Comparison of ENCODE assay signal across 19 cellular contexts in the genomic region with DNA sequence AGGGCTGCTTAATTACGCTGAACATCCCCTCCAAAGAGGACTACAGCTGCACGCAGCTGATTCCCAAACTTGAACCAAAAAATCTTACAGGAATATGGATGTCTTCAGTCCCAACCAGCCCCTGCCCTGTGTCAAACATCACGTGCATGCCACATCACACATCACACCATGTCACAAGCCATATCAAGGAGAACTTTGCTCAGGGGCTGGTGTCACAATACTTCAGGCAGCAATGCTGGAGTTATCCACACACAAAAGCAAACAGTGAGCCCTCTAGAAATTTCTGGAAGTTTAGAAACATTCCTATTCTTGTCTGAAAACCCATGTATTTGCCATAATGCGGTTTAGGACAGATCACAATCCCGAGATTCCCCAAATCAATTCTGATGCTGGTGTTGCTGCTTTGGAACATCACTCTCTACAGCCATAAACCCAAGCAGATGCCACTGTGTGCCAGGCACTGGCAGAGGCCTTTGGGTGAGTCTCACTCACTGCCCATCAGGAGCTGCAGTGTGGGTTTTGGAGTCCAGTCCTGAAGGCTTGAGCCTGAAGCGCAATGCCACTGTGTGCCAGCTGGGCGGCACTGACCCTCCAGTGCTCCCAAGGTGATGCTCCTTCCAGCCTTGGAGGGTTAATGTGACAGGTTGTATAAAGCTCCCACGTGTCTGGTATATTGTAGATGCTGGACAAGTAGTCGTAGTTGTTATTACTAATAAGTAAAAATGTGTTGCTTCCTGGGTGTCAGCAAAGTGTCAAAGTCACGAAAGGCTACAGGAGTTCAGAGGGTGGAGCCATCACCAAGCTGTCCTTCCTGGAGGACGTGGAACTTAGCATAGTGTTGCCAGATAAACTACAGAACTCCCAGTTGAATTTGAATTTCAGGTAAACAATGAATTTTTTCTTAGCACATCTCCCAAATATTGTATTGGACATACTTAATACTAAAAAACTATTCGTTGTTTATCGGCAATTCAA. TPM values are rescaled to one million over a fixed set of nuclear protein-coding genes. Genes with fewer than 3 reads are reported as not detected.
DNase-seq lines count a peak whose midpoint lies in the region; ATAC-seq and TF ChIP-seq lines count a peak whose summit lies in the region.
"Had no signal": no experiment of that assay in that cellular context is flagged by ENCODE, and none has a peak within 500 bp of the region (broad histone marks: within the 10 kb centered on the region; RNA-seq: fewer than 3 reads in every experiment).

No MANE protein-coding gene starts in this region.

- no peaks in the 10 kb centered on the region for H3K36me3 ChIP-seq in BLaER1 treated with 17β-estradiol and CSF1 and Interleukin-3, amounts not matched to agents 10 nM and 100 nM
- H3K36me3 ChIP-seq in Loucy (ENCODE audit: insufficient read depth, low read length), result no peaks in the 10 kb centered on the region
- H3K36me3 ChIP-seq in mucosa of descending colon (ENCODE audit: low read depth), result no peaks in the 10 kb centered on the region

- H2AFZ ChIP-seq in Loucy (ENCODE audit: low read length), result peak overlapping the region; percentile 43; the same call in 1 of the 2 replicates

- no peaks in the 10 kb centered on the region; a peak in 1 of 22 replicates for H3K27me3 ChIP-seq in BLaER1 treated with 17β-estradiol and CSF1 and Interleukin-3, amounts not matched to agents 10 nM and 100 nM
- no peaks in the 10 kb centered on the region for H3K27me3 ChIP-seq in Loucy (ENCODE audit: insufficient read depth, low read length, poor library complexity, severe bottlenecking)

- H3K9me3 Mint-ChIP-seq in activated naive CD4-positive, alpha-beta T cell treated with anti-CD3 and anti-CD28 coated beads, Interleukin-2, amount 50 U/mL, for 72 hours, result no peaks in the 10 kb centered on the region
- H3K9me3 Mint-ChIP-seq: H9 had no signal

- no peaks in the 10 kb centered on the region for H3K79me2 ChIP-seq in Loucy (ENCODE audit: insufficient read depth, low read length)

- H3K9me3 ChIP-seq in BLaER1 treated with 17β-estradiol and CSF1 and Interleukin-3, amounts not matched to agents 10 nM and 100 nM (replicated peaks in 1 of 11), result no peaks in the 10 kb centered on the region
- H3K9me3 ChIP-seq in Loucy (ENCODE audit: insufficient read depth, low read depth, low read length), result no peaks in the 10 kb centered on the region
- H3K9me3 ChIP-seq in mucosa of descending colon, result no peaks in the 10 kb centered on the region

- TF ChIP-seq CTCF in Loucy (conservative IDR thresholded peaks at IDR 0.05; ENCODE audit: low read length) (no peak), mucosa of descending colon (IDR thresholded peaks at IDR 0.05) (no peak)

- no peaks in the 10 kb centered on the region for H4K20me1 ChIP-seq in BLaER1 treated with 17β-estradiol and CSF1 and Interleukin-3, amounts not matched to agents 10 nM and 100 nM
- H4K20me1 ChIP-seq in Loucy (ENCODE audit: insufficient read depth, low read length, poor library complexity, severe bottlenecking), result no peaks in the 10 kb centered on the region

- peaks cover 31 to 59% (median 50%) of the 10 kb centered on the region in 10 experiments for H3K4me1 ChIP-seq in BLaER1 treated with 17β-estradiol and CSF1 and Interleukin-3, amounts not matched to agents 10 nM and 100 nM
- H3K4me1 ChIP-seq in Loucy (ENCODE audit: insufficient read depth, low read length, poor library complexity, severe bottlenecking) (peaks cover 6% of the 10 kb centered on the region), mucosa of descending colon (ENCODE audit: low read depth) (peaks cover 3% of the 10 kb centered on the region)

- in situ Hi-C loops in G401 (cut with HindIII; ENCODE audit: low sequenced_read_pairs), result no loop called here

- H3K27ac Mint-ChIP-seq in activated naive CD4-positive, alpha-beta T cell treated with anti-CD3 and anti-CD28 coated beads, Interleukin-2, amount 50 U/mL, for 72 hours, result no peak overlapping the region
- H3K27ac Mint-ChIP-seq: H9 had no signal

- ATAC-seq in esophagus mucosa, result peak; percentile 18
- peak; percentile 55 for ATAC-seq in mucosa of descending colon
- no peak for ATAC-seq in activated naive CD4-positive, alpha-beta T cell treated with anti-CD3 and anti-CD28 coated beads, Interleukin-2, amount 50 U/mL, for 72 hours

- DNase-seq in mucosa of descending colon (no peak), amniotic stem cell (lab: John Stamatoyannopoulos, UW) (no peak), G401 (ENCODE audit: low spot score) (no peak), head of caudate nucleus (no peak)
- no peak for DNase-seq in activated naive CD4-positive, alpha-beta T cell treated with anti-CD3 and anti-CD28 coated beads, Interleukin-2, amount 50 U/mL, for 72 hours (ENCODE audit: low spot score in 2 of 2)
- DNase-seq: DMS79, H9, KG1, NCI-H1092 treated with DMSO at 0.1 percent for 48 hours, NCI-H1436 treated with DMSO at 0.1 percent for 48 hours, NCI-H2029, NCI-H345, NCI-H524, NCI-H774, Right ventricle myocardium superior had no signal

- H3F3A ChIP-seq in Loucy (ENCODE audit: low read depth), result no peaks in the 10 kb centered on the region

- H3K4me2 ChIP-seq in BLaER1 treated with 17β-estradiol and CSF1 and Interleukin-3, amounts not matched to agents 10 nM and 100 nM, result peak overlapping the region in 9 of 11 experiments; percentile 4 to 67 (median 36); a peak in 14 of 22 replicates
- H3K4me2 ChIP-seq in Loucy (ENCODE audit: low read depth, low read length, poor library complexity, severe bottlenecking), result no peak overlapping the region

- no peaks in the 10 kb centered on the region for H3K9me2 ChIP-seq in Loucy (replicated peaks; ENCODE audit: low read depth, low read length)

- no peak overlapping the region for H3K27ac ChIP-seq in BLaER1 treated with 17β-estradiol and CSF1 and Interleukin-3, amounts not matched to agents 10 nM and 100 nM

- intact Hi-C loops in mucosa of descending colon (cut with DNase I, micrococcal nuclease) (no loop called here), head of caudate nucleus (cut with DNase I) (no loop called here)

- no peaks in the 10 kb centered on the region for H3K36me3 Mint-ChIP-seq in activated naive CD4-positive, alpha-beta T cell treated with anti-CD3 and anti-CD28 coated beads, Interleukin-2, amount 50 U/mL, for 72 hours

- H3K4me3 ChIP-seq in BLaER1 treated with 17β-estradiol and CSF1 and Interleukin-3, amounts not matched to agents 10 nM and 100 nM, result no peak overlapping the region
- H3K4me3 ChIP-seq in Loucy (ENCODE audit: low read length, poor library complexity, severe bottlenecking) (no peak overlapping the region), mucosa of descending colon (no peak overlapping the region)

- no peak overlapping the region; a peak in 1 of 22 replicates for H3K9ac ChIP-seq in BLaER1 treated with 17β-estradiol and CSF1 and Interleukin-3, amounts not matched to agents 10 nM and 100 nM
- no peak overlapping the region for H3K9ac ChIP-seq in Loucy (ENCODE audit: low read depth, low read length, poor library complexity, severe bottlenecking)

RNA-seq across cellular contexts. Expression of a gene that starts 20.1 kb away (rescaled TPM):
- total RNA-seq in esophagus mucosa (40.9 TPM), mucosa of descending colon (100 to 1,000 TPM in 2 of 3 donors, 10 to 100 TPM in 1; 46.3 to 198 (median 110) TPM)
- 1 to 10 TPM in 1 of 2 donors, under 1 TPM in 1; 0.68 to 1.6 TPM for total RNA-seq in activated naive CD4-positive, alpha-beta T cell treated with anti-CD3 and anti-CD28 coated beads, Interleukin-2, amount 50 U/mL, for 72 hours
- total RNA-seq in G401 (2014; rRNA removed; shearing (Covaris generic)), result 2.8 and 5.3 TPM in 2 replicates
- total RNA-seq: OCI-LY7 had no signal

RNA-seq across cellular contexts. Expression of a gene that starts 28.1 kb away (rescaled TPM):
- total RNA-seq in esophagus mucosa (42.9 TPM), mucosa of descending colon (10 to 100 TPM; 38.7 to 95.8 (median 66.4) TPM)
- total RNA-seq in activated naive CD4-positive, alpha-beta T cell treated with anti-CD3 and anti-CD28 coated beads, Interleukin-2, amount 50 U/mL, for 72 hours, result 10 to 100 TPM; 47.4 to 49.4 TPM
- total RNA-seq in G401 (2014; rRNA removed; shearing (Covaris generic)), result 15.9 and 19.8 TPM in 2 replicates

RNA-seq across cellular contexts. Expression of a gene that starts 29.0 kb away (rescaled TPM):
- 20.6 TPM for total RNA-seq in esophagus mucosa
- 10 to 100 TPM in 1 of 3 donors, 1 to 10 TPM in 2; 2.1 to 17.4 (median 5.6) TPM for total RNA-seq in mucosa of descending colon
- 10 to 100 TPM in 1 of 2 donors, 1 to 10 TPM in 1; 1.7 to 12.6 TPM for total RNA-seq in activated naive CD4-positive, alpha-beta T cell treated with anti-CD3 and anti-CD28 coated beads, Interleukin-2, amount 50 U/mL, for 72 hours
- total RNA-seq in G401 (2014; rRNA removed; shearing (Covaris generic)), result 3.3 and 5.1 TPM in 2 replicates

RNA-seq across cellular contexts. Expression of a gene that starts 32.7 kb away (rescaled TPM):
- 62.4 TPM for total RNA-seq in esophagus mucosa
- 100 to 1,000 TPM in 1 of 3 donors, 10 to 100 TPM in 2; 76.3 to 106 (median 78.4) TPM for total RNA-seq in mucosa of descending colon
- total RNA-seq in activated naive CD4-positive, alpha-beta T cell treated with anti-CD3 and anti-CD28 coated beads, Interleukin-2, amount 50 U/mL, for 72 hours, result 10 to 100 TPM; 26.4 to 40.8 TPM
- total RNA-seq in G401 (2014; rRNA removed; shearing (Covaris generic)), result 83.3 and 104 TPM in 2 replicates

RNA-seq across cellular contexts. Expression of a gene that starts 44.1 kb away (rescaled TPM):
- total RNA-seq in esophagus mucosa, result 12.1 TPM
- total RNA-seq in mucosa of descending colon, result 10 to 100 TPM; 12.3 to 27.2 (median 26.4) TPM
- 1 to 10 TPM; 5.7 to 9.5 TPM for total RNA-seq in activated naive CD4-positive, alpha-beta T cell treated with anti-CD3 and anti-CD28 coated beads, Interleukin-2, amount 50 U/mL, for 72 hours
- 14.0 and 26.2 TPM in 2 replicates for total RNA-seq in G401 (2014; rRNA removed; shearing (Covaris generic))

Comparison
In these comparisons a context has a peak if more than half of its experiments do, and no peak if none do; other contexts are left out.
1. ATAC-seq: peak in esophagus mucosa (single experiment) and mucosa of descending colon (single experiment); none in activated naive CD4-positive, alpha-beta T cell treated with anti-CD3 and anti-CD28 coated beads, Interleukin-2, amount 50 U/mL, for 72 hours (0 of 2).